11 cellular contexts compared by ENCODE assay signal in the genomic region with DNA sequence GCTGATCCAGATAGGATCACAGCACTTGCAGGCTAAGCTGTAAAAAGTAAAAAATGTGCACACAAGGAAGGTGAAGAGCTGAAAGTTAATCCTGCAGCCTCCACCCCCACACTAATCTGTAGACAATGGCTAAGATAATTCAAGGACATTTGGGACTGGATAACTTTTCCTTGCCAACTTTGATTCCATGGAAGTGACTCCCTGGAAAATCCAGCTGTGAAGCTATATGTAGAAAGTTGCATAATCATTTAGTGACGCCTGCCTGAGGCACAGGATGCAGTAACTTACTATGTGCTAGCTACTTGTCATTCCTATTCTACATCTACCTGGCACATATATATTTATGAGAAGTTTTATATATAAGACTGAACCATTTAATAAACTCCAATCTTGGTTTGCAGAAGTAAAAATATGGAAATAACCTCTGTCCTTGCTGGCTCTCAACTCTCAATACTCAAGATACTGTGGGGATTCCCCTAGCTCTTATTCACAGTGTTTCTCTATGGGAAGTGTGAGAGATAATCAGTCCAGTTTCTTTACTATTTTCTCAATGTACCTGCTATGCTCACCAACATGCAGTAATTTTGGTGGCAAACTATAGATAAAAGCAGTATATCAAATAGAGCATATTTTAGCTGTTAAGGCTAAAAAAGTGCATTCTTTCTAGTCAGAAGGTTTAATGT. TPM values are rescaled to one million over a fixed set of nuclear protein-coding genes. Genes with fewer than 3 reads are reported as not detected.
A peak's percentile ranks its signal among the peaks of the same experiment; 100 is the strongest.
DNase-seq lines count a peak whose midpoint lies in the region; ATAC-seq lines count a peak whose summit lies in the region.
"Had no signal": no experiment of that assay in that cellular context is flagged by ENCODE, and none has a peak within 500 bp of the region (broad histone marks: within the 10 kb centered on the region; RNA-seq: fewer than 3 reads in every experiment).

No MANE protein-coding gene starts in this region.

- DNase-seq in NCI-H82 (lab: John Stamatoyannopoulos, UW) (peak; percentile 80), Right ventricle myocardium superior (no peak), left lobe of liver (ENCODE audit: low spot score) (no peak), DMS79 treated with DMSO at 0.1 percent for 48 hours (lab: John Stamatoyannopoulos, UW) (no peak)
- DNase-seq in effector CD8-positive, alpha-beta T cell (lab: John Stamatoyannopoulos, UW) = no peak
- DNase-seq: NCI-H1092 had no signal

- intact Hi-C loops in Right ventricle myocardium superior (cut with DNase I) = no loop called here

- peak; percentile 48 for ATAC-seq in GM18499 (IDR thresholded peaks at IDR 0.05; ENCODE audit: insufficient read depth, unreplicated experiment)
- peak; percentile 80 for ATAC-seq in GM21529 (IDR thresholded peaks at IDR 0.05; ENCODE audit: unreplicated experiment)
- ATAC-seq in Right ventricle myocardium superior (ENCODE audit: poor library complexity) = peak; percentile 63
- no peak for ATAC-seq in left lobe of liver
- no peak for ATAC-seq in HG03439 (IDR thresholded peaks at IDR 0.05; ENCODE audit: unreplicated experiment)

RNA-seq across cellular contexts. Expression of gene LDHB, which starts 14.8 kb away (rescaled TPM):
- 2,064 TPM for total RNA-seq in Right ventricle myocardium superior
- 23.2 TPM for total RNA-seq in left lobe of liver

RNA-seq across cellular contexts. Expression of gene GYS2, which starts 38.2 kb away (rescaled TPM):
- total RNA-seq in Right ventricle myocardium superior (not detected), left lobe of liver (40.9 TPM)
- total RNA-seq: mononuclear cell, skeletal muscle tissue had no signal

Comparison
In these comparisons a context has a peak if more than half of its experiments do, and no peak if none do; other contexts are left out.
1. ATAC-seq: peak in GM18499 (single experiment), GM21529 (single experiment) and Right ventricle myocardium superior (single experiment); none in left lobe of liver (single experiment) and HG03439 (single experiment).
2. RNA of gene LDHB, which starts 14.8 kb away (total RNA-seq): 2,064 TPM in Right ventricle myocardium superior (single experiment); 23.2 TPM in left lobe of liver (single experiment); every median in the first group is over 10 times any median in the second.
3. RNA of gene GYS2, which starts 38.2 kb away (total RNA-seq): 40.9 TPM in left lobe of liver (single experiment); not detected in Right ventricle myocardium superior (single experiment); every median in the first group is over 10 times any median in the second.